Comparison of ENCODE assay signal across 8 cellular contexts in genomic region chr15:45458746-45459403, GRCh38.
DNase-seq lines count a peak whose midpoint lies in the region; ATAC-seq and TF ChIP-seq lines count a peak whose summit lies in the region.

No MANE protein-coding gene starts in this region.

- H3K4me1 ChIP-seq in Caco-2: peaks cover 15% of the 10 kb centered on the region
- no peaks in the 10 kb centered on the region for H3K4me1 ChIP-seq in prostate gland (replicated peaks)
- H3K4me1 ChIP-seq in upper lobe of left lung: peaks cover 19 to 35% (median 30%) of the 10 kb centered on the region in 4 donors

- DNase-seq in Caco-2: peak; percentile 53 to 79
- peak; percentile 81 for DNase-seq in KBM-7
- DNase-seq in SK-MEL-5 (ENCODE audit: low read depth, low spot score): peak; percentile 63
- DNase-seq in cardiac septum (ENCODE audit: low spot score): peak; percentile 81
- DNase-seq in prostate gland (ENCODE audit: low spot score): peak; percentile 70
- peak in 1 of 2 donors; percentile 78 for DNase-seq in upper lobe of left lung
- DNase-seq in GOT3 (lab: John Stamatoyannopoulos, UW): no peak

- H3K27me3 ChIP-seq in Caco-2 (replicated peaks; ENCODE audit: control insufficient read depth, insufficient read depth, low read length) (no peaks in the 10 kb centered on the region), prostate gland (replicated peaks; ENCODE audit: insufficient read depth) (no peaks in the 10 kb centered on the region), upper lobe of left lung (no peaks in the 10 kb centered on the region)

- peak; percentile 72 to 80 for ATAC-seq in upper lobe of left lung (ENCODE audit: low FRiP score in 2 of 2)

- 6% methylated on average over 12 of the region's 12 CpGs for WGBS in prostate gland
- 6 to 7% methylated on average over 12 of the region's 12 CpGs for WGBS in upper lobe of left lung, 2 donors

- CTCF ChIA-PET in Caco-2 (lab: Charles Lee): interaction anchor here (1.7 kb wide), 1 partner anchor 152 kb away, joined by 4 read pairs; no protein-coding TSS in a partner anchor

- no peak for TF ChIP-seq EP300 in upper lobe of left lung (IDR thresholded peaks at IDR 0.05)

- peaks cover 10% of the 10 kb centered on the region for H3K4me1 Mint-ChIP-seq in Caco-2 (ENCODE audit: low read depth, unreplicated experiment)
- H3K4me1 Mint-ChIP-seq in activated naive CD4-positive, alpha-beta T cell treated with anti-CD3 and anti-CD28 coated beads, Interleukin-2, amount 50 U/mL, for 24 hours: peaks cover 44% of the 10 kb centered on the region

- H3K9me3 ChIP-seq in Caco-2 (no peaks in the 10 kb centered on the region), prostate gland (no peaks in the 10 kb centered on the region), upper lobe of left lung (no peaks in the 10 kb centered on the region)

- H3K27ac ChIP-seq in prostate gland (peak overlapping the region in 1 of 2 donors; percentile 80), upper lobe of left lung (peak overlapping the region in 2 of 4 donors; percentile 74 to 86)

- TF ChIP-seq CTCF in Caco-2 (IDR thresholded peaks at IDR 0.05; ENCODE audit: insufficient read depth in 1 of 2, low read depth in 1 of 2, low read length in 1 of 2, severe bottlenecking in 1 of 2, unreplicated experiment in 1 of 2): peak; percentile 79 to 87
- TF ChIP-seq CTCF in prostate gland (IDR thresholded peaks at IDR 0.05): peak; percentile 86 to 97 (median 87)
- peak; percentile 67 to 88 (median 78) for TF ChIP-seq CTCF in upper lobe of left lung (IDR thresholded peaks at IDR 0.05)

- no peak overlapping the region for H3K27ac Mint-ChIP-seq in Caco-2 (ENCODE audit: unreplicated experiment)
- no peak overlapping the region for H3K27ac Mint-ChIP-seq in activated naive CD4-positive, alpha-beta T cell treated with anti-CD3 and anti-CD28 coated beads, Interleukin-2, amount 50 U/mL, for 24 hours

- no TSS peak for BruUV-seq in Caco-2 (replicated peaks; lab: Mats Ljungman, UMichigan)

- intact Hi-C loops in Caco-2 (cut with micrococcal nuclease; ENCODE audit: unreplicated experiment): loop anchor here (1.0 to 2.0 kb wide), 4 partner anchors 35 to 155 kb away; partner anchors contain the start of gene SLC30A4
- intact Hi-C loops in cardiac septum (cut with DNase I): loop anchor here (1.0 kb wide), 3 partner anchors 29 to 155 kb away; partner anchors contain the start of gene SLC30A4
- intact Hi-C loops in prostate gland (cut with DNase I): loop anchor here (2.0 kb wide), 1 partner anchor 156 kb away; no protein-coding TSS in a partner anchor

- H3K27me3 Mint-ChIP-seq in Caco-2 (ENCODE audit: insufficient read depth, unreplicated experiment): no peaks in the 10 kb centered on the region
- H3K27me3 Mint-ChIP-seq in activated naive CD4-positive, alpha-beta T cell treated with anti-CD3 and anti-CD28 coated beads, Interleukin-2, amount 50 U/mL, for 24 hours: no peaks in the 10 kb centered on the region

- H3K4me3 ChIP-seq in Caco-2 (ENCODE audit: low read depth, low read length) (no peak overlapping the region; the same call in 1 of the 2 replicates), prostate gland (peak overlapping the region; percentile 16 to 27), upper lobe of left lung (peak overlapping the region in 3 of 4 donors; percentile 39 to 58 (median 56))

- H3K4me3 Mint-ChIP-seq in Caco-2 (ENCODE audit: unreplicated experiment): peak overlapping the region; percentile 65
- peak overlapping the region; percentile 84 for H3K4me3 Mint-ChIP-seq in activated naive CD4-positive, alpha-beta T cell treated with anti-CD3 and anti-CD28 coated beads, Interleukin-2, amount 50 U/mL, for 24 hours

- H3K36me3 Mint-ChIP-seq in Caco-2 (ENCODE audit: insufficient read depth, unreplicated experiment): peaks cover 7% of the 10 kb centered on the region
- H3K36me3 Mint-ChIP-seq in activated naive CD4-positive, alpha-beta T cell treated with anti-CD3 and anti-CD28 coated beads, Interleukin-2, amount 50 U/mL, for 24 hours: no peaks in the 10 kb centered on the region

- H3K36me3 ChIP-seq in Caco-2 (ENCODE audit: control insufficient read depth, insufficient read depth, low read length) (no peaks in the 10 kb centered on the region), prostate gland (no peaks in the 10 kb centered on the region), upper lobe of left lung (no peaks in the 10 kb centered on the region)

- no peak for TF ChIP-seq POLR2A in prostate gland (IDR thresholded peaks at IDR 0.05)
- TF ChIP-seq POLR2A in upper lobe of left lung (IDR thresholded peaks at IDR 0.05): no peak

- POLR2A ChIA-PET in Caco-2 (lab: Charles Lee): no interaction called here

- in situ Hi-C loops in KBM-7 (cut with MboI; ENCODE audit: low pct_unique_long_range_greater_than_20kb, low sequenced_read_pairs): loop anchor here (10.0 kb wide), 1 partner anchor 156 kb away; no protein-coding TSS in a partner anchor
- in situ Hi-C loops in SK-MEL-5 (cut with HindIII; ENCODE audit: low pct_unique_long_range_greater_than_20kb, low sequenced_read_pairs): no loop called here

- peaks cover under 1% of the 10 kb centered on the region for H3K9me3 Mint-ChIP-seq in Caco-2 (ENCODE audit: unreplicated experiment)
- H3K9me3 Mint-ChIP-seq in activated naive CD4-positive, alpha-beta T cell treated with anti-CD3 and anti-CD28 coated beads, Interleukin-2, amount 50 U/mL, for 24 hours: no peaks in the 10 kb centered on the region
